Comparison of ENCODE assay signal across 8 cellular contexts in the genomic region with DNA sequence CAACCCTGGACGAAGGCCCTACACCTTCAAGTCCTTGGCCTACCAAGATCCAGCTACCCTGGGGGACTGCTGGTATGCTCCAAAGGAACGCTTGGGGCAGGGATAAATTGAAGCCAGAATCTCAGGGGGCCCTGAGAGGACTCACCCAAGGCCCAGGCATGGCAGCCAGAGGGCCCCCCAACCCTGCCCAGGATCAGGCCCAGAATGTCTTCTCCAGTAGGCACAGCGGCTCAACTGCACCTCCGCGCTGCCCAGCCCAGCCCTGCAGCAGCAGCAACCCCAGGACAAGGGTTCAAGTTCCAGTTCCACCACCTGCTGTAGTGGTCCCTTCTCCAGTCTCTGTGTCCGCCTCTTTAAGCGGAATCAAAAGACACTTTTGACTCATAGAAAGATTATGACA. TPM values are rescaled to one million over a fixed set of nuclear protein-coding genes. Genes with fewer than 3 reads are reported as not detected.
A peak's percentile ranks its signal among the peaks of the same experiment; 100 is the strongest.
DNase-seq lines count a peak whose midpoint lies in the region; ATAC-seq and TF ChIP-seq lines count a peak whose summit lies in the region.

No MANE protein-coding gene starts in this region.

- H3K9me3 Mint-ChIP-seq in activated naive CD4-positive, alpha-beta T cell treated with anti-CD3 and anti-CD28 coated beads, Interleukin-2, amount 50 U/mL, for 24 hours: no peaks in the 10 kb centered on the region
- no peaks in the 10 kb centered on the region for H3K9me3 Mint-ChIP-seq in activated T-helper 2 cell treated with anti-CD3 and anti-CD28 coated beads, Interferon-gamma antibody, Interleukin-2, Interleukin-4, amounts not matched to agents 10 μg/mL and 5 μg/mL and 100 μg/mL, durations not matched to agents 14 hours and 24 hours and 36 hours

- TF ChIP-seq POLR2A in right lobe of liver (IDR thresholded peaks at IDR 0.05) (no peak), upper lobe of left lung (IDR thresholded peaks at IDR 0.05) (no peak), uterus (IDR thresholded peaks at IDR 0.05) (no peak)

- H3K36me3 ChIP-seq in right lobe of liver (no peaks in the 10 kb centered on the region), upper lobe of left lung (no peaks in the 10 kb centered on the region), uterus (no peaks in the 10 kb centered on the region)

- no peaks in the 10 kb centered on the region for H3K27me3 Mint-ChIP-seq in activated naive CD4-positive, alpha-beta T cell treated with anti-CD3 and anti-CD28 coated beads, Interleukin-2, amount 50 U/mL, for 24 hours
- H3K27me3 Mint-ChIP-seq in activated T-helper 2 cell treated with anti-CD3 and anti-CD28 coated beads, Interferon-gamma antibody, Interleukin-2, Interleukin-4, amounts not matched to agents 10 μg/mL and 5 μg/mL and 100 μg/mL, durations not matched to agents 14 hours and 24 hours and 36 hours (ENCODE audit: low read depth): no peaks in the 10 kb centered on the region

- peak overlapping the region; percentile 95 for H3K27ac Mint-ChIP-seq in activated naive CD4-positive, alpha-beta T cell treated with anti-CD3 and anti-CD28 coated beads, Interleukin-2, amount 50 U/mL, for 24 hours
- H3K27ac Mint-ChIP-seq in activated T-helper 2 cell treated with anti-CD3 and anti-CD28 coated beads, Interferon-gamma antibody, Interleukin-2, Interleukin-4, amounts not matched to agents 10 μg/mL and 5 μg/mL and 100 μg/mL, durations not matched to agents 14 hours and 24 hours and 36 hours: peak overlapping the region; percentile 90

- H3K4me3 ChIP-seq in right lobe of liver (peak overlapping the region in 2 of 3 donors; percentile 83 to 91), upper lobe of left lung (peak overlapping the region in 3 of 4 donors; percentile 84 to 100 (median 95)), uterus (no peak overlapping the region)

- no peak for DNase-seq in activated naive CD4-positive, alpha-beta T cell treated with Interleukin-2 at 50 U/mL for 16 hours
- DNase-seq in activated T-helper 2 cell treated with anti-CD3 and anti-CD28 coated beads, Interferon-gamma antibody, Interleukin-2, Interleukin-4, amounts not matched to agents 10 μg/mL and 5 μg/mL and 100 μg/mL, durations not matched to agents 14 hours and 24 hours and 36 hours (ENCODE audit: low spot score): no peak
- no peak for DNase-seq in right lobe of liver
- no peak for DNase-seq in upper lobe of left lung
- DNase-seq in SKM-1 treated with dmso at 0.1 percent for 144 hours (lab: John Stamatoyannopoulos, UW; ENCODE audit: unreplicated experiment): no peak
- no peak for DNase-seq in UCSD-AML1 (lab: John Stamatoyannopoulos, UW; ENCODE audit: unreplicated experiment)
- DNase-seq in uterus: no peak

- no peaks in the 10 kb centered on the region for H3K9me3 ChIP-seq in right lobe of liver
- no peaks in the 10 kb centered on the region for H3K9me3 ChIP-seq in upper lobe of left lung
- no peaks in the 10 kb centered on the region for H3K9me3 ChIP-seq in uterus

- peaks cover 0 to 7% (median 3%) of the 10 kb centered on the region in 4 donors for H3K4me1 ChIP-seq in right lobe of liver
- H3K4me1 ChIP-seq in upper lobe of left lung: peaks cover 12 to 36% (median 16%) of the 10 kb centered on the region in 4 donors
- H3K4me1 ChIP-seq in uterus: peaks cover 0 to 5% of the 10 kb centered on the region in 2 donors

- peaks cover 19% of the 10 kb centered on the region for H3K4me1 Mint-ChIP-seq in activated naive CD4-positive, alpha-beta T cell treated with anti-CD3 and anti-CD28 coated beads, Interleukin-2, amount 50 U/mL, for 24 hours
- H3K4me1 Mint-ChIP-seq in activated T-helper 2 cell treated with anti-CD3 and anti-CD28 coated beads, Interferon-gamma antibody, Interleukin-2, Interleukin-4, amounts not matched to agents 10 μg/mL and 5 μg/mL and 100 μg/mL, durations not matched to agents 14 hours and 24 hours and 36 hours (ENCODE audit: low read depth): peaks cover 8% of the 10 kb centered on the region

- intact Hi-C loops in activated T-helper 2 cell treated with anti-CD3 and anti-CD28 coated beads, Interferon-gamma antibody, Interleukin-2, Interleukin-4, amounts not matched to agents 10 μg/mL and 5 μg/mL and 100 μg/mL, durations not matched to agents 14 hours and 24 hours and 36 hours (cut with micrococcal nuclease): loop anchor here (5.0 to 10.0 kb wide), 2 partner anchors 556 to 768 kb away; partner anchors contain the start of genes CLUAP1 and TRAP1
- intact Hi-C loops in right lobe of liver (cut with DNase I): no loop called here
- intact Hi-C loops in uterus (cut with DNase I; ENCODE audit: low total_unique reads): no loop called here

- H3K27ac ChIP-seq in right lobe of liver (no peak overlapping the region), upper lobe of left lung (peak overlapping the region in 2 of 4 donors; percentile 83 to 91), uterus (peak overlapping the region in 1 of 2 donors; percentile 88)

- TF ChIP-seq EP300 in upper lobe of left lung (IDR thresholded peaks at IDR 0.05): no peak

- ATAC-seq in right lobe of liver: no peak
- no peak for ATAC-seq in upper lobe of left lung (ENCODE audit: low FRiP score in 2 of 2)

- H3K27me3 ChIP-seq in right lobe of liver: no peaks in the 10 kb centered on the region
- H3K27me3 ChIP-seq in upper lobe of left lung: no peaks in the 10 kb centered on the region
- no peaks in the 10 kb centered on the region for H3K27me3 ChIP-seq in uterus

- 92% methylated on average over 2 of the region's 7 CpGs for WGBS in right lobe of liver (ENCODE audit: insufficient coverage, low coverage, low lambda C conversion rate, missing lambda C conversion rate)
- WGBS in upper lobe of left lung, 2 donors: 89 to 100% methylated on average over 4 to 6 of the region's 7 CpGs

- peak overlapping the region; percentile 89 for H3K4me3 Mint-ChIP-seq in activated naive CD4-positive, alpha-beta T cell treated with anti-CD3 and anti-CD28 coated beads, Interleukin-2, amount 50 U/mL, for 24 hours
- peak overlapping the region; percentile 83 for H3K4me3 Mint-ChIP-seq in activated T-helper 2 cell treated with anti-CD3 and anti-CD28 coated beads, Interferon-gamma antibody, Interleukin-2, Interleukin-4, amounts not matched to agents 10 μg/mL and 5 μg/mL and 100 μg/mL, durations not matched to agents 14 hours and 24 hours and 36 hours (ENCODE audit: low read depth)

- TF ChIP-seq CTCF in right lobe of liver (IDR thresholded peaks at IDR 0.05) (no peak), upper lobe of left lung (IDR thresholded peaks at IDR 0.05) (no peak), uterus (IDR thresholded peaks at IDR 0.05) (no peak)

- no peaks in the 10 kb centered on the region for H3K36me3 Mint-ChIP-seq in activated naive CD4-positive, alpha-beta T cell treated with anti-CD3 and anti-CD28 coated beads, Interleukin-2, amount 50 U/mL, for 24 hours
- peaks cover 7% of the 10 kb centered on the region for H3K36me3 Mint-ChIP-seq in activated T-helper 2 cell treated with anti-CD3 and anti-CD28 coated beads, Interferon-gamma antibody, Interleukin-2, Interleukin-4, amounts not matched to agents 10 μg/mL and 5 μg/mL and 100 μg/mL, durations not matched to agents 14 hours and 24 hours and 36 hours (ENCODE audit: low read depth)

RNA-seq across cellular contexts. Expression of gene TFAP4, which starts 2.2 kb away (rescaled TPM):
- 40.4 and 41.9 TPM in 2 replicates for total RNA-seq in activated T-helper 2 cell treated with anti-CD3 and anti-CD28 coated beads, Interferon-gamma antibody, Interleukin-2, Interleukin-4, amounts not matched to agents 10 μg/mL and 5 μg/mL and 100 μg/mL, durations not matched to agents 14 hours and 24 hours and 36 hours
- 1 to 10 TPM; 2.6 to 5.8 (median 3.7) TPM for total RNA-seq in right lobe of liver
- total RNA-seq in upper lobe of left lung: 10 to 100 TPM in 3 of 6 donors, 1 to 10 TPM in 3; 3.7 to 24.1 (median 8.9) TPM
- total RNA-seq in uterus: 10 to 100 TPM in 2 of 4 donors, 1 to 10 TPM in 2; 2.1 to 18.7 (median 8.2) TPM

RNA-seq across cellular contexts. Expression of gene SRL, which starts 28.7 kb away (rescaled TPM):
- not detected in 2 replicates for total RNA-seq in activated T-helper 2 cell treated with anti-CD3 and anti-CD28 coated beads, Interferon-gamma antibody, Interleukin-2, Interleukin-4, amounts not matched to agents 10 μg/mL and 5 μg/mL and 100 μg/mL, durations not matched to agents 14 hours and 24 hours and 36 hours
- total RNA-seq in right lobe of liver: under 1 TPM; 0.18 to 0.62 (median 0.28) TPM
- 1 to 10 TPM in 1 of 6 donors, under 1 TPM in 2, not detected in 3; 0.30 to 1.1 (median 0.46) TPM for total RNA-seq in upper lobe of left lung
- total RNA-seq in uterus: 10 to 100 TPM in 1 of 4 donors, 1 to 10 TPM in 2, under 1 TPM in 1; 0.29 to 10.1 (median 7.6) TPM

RNA-seq across cellular contexts. Expression of gene GLIS2, which starts 45.3 kb away (rescaled TPM):
- 2.1 and 2.5 TPM in 2 replicates for total RNA-seq in activated T-helper 2 cell treated with anti-CD3 and anti-CD28 coated beads, Interferon-gamma antibody, Interleukin-2, Interleukin-4, amounts not matched to agents 10 μg/mL and 5 μg/mL and 100 μg/mL, durations not matched to agents 14 hours and 24 hours and 36 hours
- total RNA-seq in right lobe of liver (1 to 10 TPM in 5 of 6 experiments, under 1 TPM in 1; 0.79 to 2.6 (median 1.4) TPM), upper lobe of left lung (10 to 100 TPM; 10.5 to 35.2 (median 22.6) TPM), uterus (10 to 100 TPM in 1 of 4 donors, 1 to 10 TPM in 3; 2.9 to 55.8 (median 5.1) TPM)

Comparison
In these comparisons a context has a peak if more than half of its experiments do, and no peak if none do; other contexts are left out.
1. H3K4me3 ChIP-seq: peak in right lobe of liver (2 of 3) and upper lobe of left lung (3 of 4); none in uterus (0 of 2).